ENCODE assay signal across 22 cellular contexts in the genomic region with DNA sequence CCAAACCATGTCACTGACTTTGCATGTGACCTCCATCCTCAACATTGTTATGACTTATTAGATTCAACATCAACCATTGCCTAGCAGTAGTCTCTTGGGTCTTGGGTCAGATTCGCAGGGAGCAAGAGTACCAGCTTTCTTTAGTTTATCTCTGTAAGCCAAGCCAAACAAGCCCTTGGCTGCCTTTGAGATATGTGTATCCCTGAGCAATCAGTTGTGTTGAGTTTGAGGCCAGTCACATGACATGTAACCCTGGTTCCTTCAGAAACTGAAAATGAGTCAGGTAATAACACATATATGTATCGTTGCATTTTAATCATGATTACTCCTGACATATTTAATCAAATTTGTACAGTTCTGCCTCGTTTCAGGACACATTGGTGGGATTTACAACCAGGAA.
"Had no signal": no experiment of that assay in that cellular context is flagged by ENCODE, and none has a peak within 500 bp of the region (broad histone marks: within the 10 kb centered on the region; RNA-seq: fewer than 3 reads in every experiment).

No MANE protein-coding gene starts in this region.

- ATAC-seq: Panc1, PC-3 had no signal

- DNase-seq: KBM-7; NCI-H1092; NCI-H1105 treated with DMSO at 0.1 percent for 48 hours; NCI-H1417 treated with DMSO at 0.1 percent for 48 hours; NCI-H146; NCI-H1694 treated with DMSO at 0.1 percent for 48 hours; NCI-H1930; NCI-H2081 treated with DMSO at 0.1 percent for 48 hours; NCI-H2171; NCI-H226; NCI-H446; NCI-H510A; NCI-H524 treated with DMSO at 0.1 percent for 48 hours; NCI-H69; NCI-H774; NK-92 treated with Interleukin-12 subunit alpha and Interleukin-12 subunit beta, amount 100 ng/mL, for 24 hours; PC-3; SHP77; SK-N-SH had no signal

- H3K9ac ChIP-seq: SK-N-SH had no signal

- H3K27ac ChIP-seq: HL-60, RWPE1 had no signal

- H3K9me3 ChIP-seq: SK-N-SH had no signal

- H3K4me2 ChIP-seq: SK-N-SH had no signal
